Comparison of ENCODE assay signal across 11 cellular contexts in genomic region chr5:107557051-107557658, GRCh38.
DNase-seq lines count a peak whose midpoint lies in the region; ATAC-seq and TF ChIP-seq lines count a peak whose summit lies in the region.
"Had no signal": no experiment of that assay in that cellular context is flagged by ENCODE, and none has a peak within 500 bp of the region (broad histone marks: within the 10 kb centered on the region; RNA-seq: fewer than 3 reads in every experiment).

No MANE protein-coding gene starts in this region.

- H3K27me3 ChIP-seq in mammary epithelial cell (ENCODE audit: insufficient read depth, low read length): no peaks in the 10 kb centered on the region
- H3K27me3 ChIP-seq: BLaER1 treated with 17β-estradiol and CSF1 and Interleukin-3, amounts not matched to agents 10 nM and 100 nM had no signal

- peak overlapping the region; percentile 62 for H3K9ac ChIP-seq in mammary epithelial cell (ENCODE audit: insufficient read depth, low read length)
- H3K9ac ChIP-seq: BLaER1 treated with 17β-estradiol and CSF1 and Interleukin-3, amounts not matched to agents 10 nM and 100 nM had no signal

- WGBS in mammary epithelial cell (ENCODE audit: low coverage, missing lambda C conversion rate): 0% methylated on average over 10 of the region's 11 CpGs

- ATAC-seq in HG03469 (IDR thresholded peaks at IDR 0.05; ENCODE audit: unreplicated experiment) (no peak), GM19328 (IDR thresholded peaks at IDR 0.05; ENCODE audit: unreplicated experiment) (no peak), HG03280 (IDR thresholded peaks at IDR 0.05; ENCODE audit: unreplicated experiment) (no peak)

- in situ Hi-C loops in mammary epithelial cell (cut with MboI; ENCODE audit: low sequenced_read_pairs in 2 of 2): no loop called here

- peaks cover 2% of the 10 kb centered on the region for H3K36me3 ChIP-seq in mammary epithelial cell (ENCODE audit: insufficient read depth, low read length)
- H3K36me3 ChIP-seq: BLaER1 treated with 17β-estradiol and CSF1 and Interleukin-3, amounts not matched to agents 10 nM and 100 nM had no signal

- peak overlapping the region; percentile 63 for H3K4me2 ChIP-seq in mammary epithelial cell (ENCODE audit: insufficient read depth, low read depth, low read length)

- intact Hi-C loops in mammary epithelial cell (cut with micrococcal nuclease): loop anchor here (2.0 to 5.0 kb wide), 3 partner anchors 16 to 115 kb away; partner anchors contain the start of gene EFNA5

- H2AFZ ChIP-seq in mammary epithelial cell (ENCODE audit: low read depth, low read length): peak overlapping the region; percentile 25

- no peaks in the 10 kb centered on the region for H4K20me1 ChIP-seq in mammary epithelial cell (ENCODE audit: insufficient read depth, low read length)
- H4K20me1 ChIP-seq: BLaER1 treated with 17β-estradiol and CSF1 and Interleukin-3, amounts not matched to agents 10 nM and 100 nM had no signal

- H3K79me2 ChIP-seq in mammary epithelial cell (ENCODE audit: insufficient read depth, low read length): peaks cover 57% of the 10 kb centered on the region

- H3K4me3 ChIP-seq in AG10803 (ENCODE audit: low read length) (no peak overlapping the region), mammary epithelial cell (replicated peaks in 1 of 3; ENCODE audit: insufficient read depth in 1 of 3, low read depth in 2 of 3, low read length in 3 of 3) (no peak overlapping the region)
- H3K4me3 ChIP-seq: BLaER1 treated with 17β-estradiol and CSF1 and Interleukin-3, amounts not matched to agents 10 nM and 100 nM had no signal

- dilution Hi-C loops in mammary epithelial cell (cut with HindIII; ENCODE audit: low sequenced_read_pairs): no loop called here

- BruUV-seq in mammary epithelial cell (replicated peaks; lab: Mats Ljungman, UMichigan): no TSS peak

- DNase-seq in AG10803 (ENCODE audit: low read depth) (peak; percentile 40), M059J (ENCODE audit: low read depth) (peak; percentile 93), mammary epithelial cell (peak; percentile 85), left kidney (ENCODE audit: low read depth, low spot score) (peak; percentile 81)
- no peak for DNase-seq in activated CD4-positive, alpha-beta T cell treated with anti-CD3 and anti-CD28 coated beads, Interleukin-2, amount 50 U/mL, for 4 hours
- DNase-seq: activated effector memory CD4-positive, alpha-beta T cell treated with anti-CD3 and anti-CD28 coated beads, Interleukin-2, amount 50 U/mL, for 16 hours; T-helper 1 cell had no signal

- H3K9me3 ChIP-seq in mammary epithelial cell (replicated peaks; ENCODE audit: insufficient read depth, low read length): no peaks in the 10 kb centered on the region

- TF ChIP-seq CTCF in AG10803 (conservative IDR thresholded peaks at IDR 0.05; ENCODE audit: low read length) (no peak), mammary epithelial cell (conservative IDR thresholded peaks at IDR 0.05 in 1 of 2, IDR thresholded peaks at IDR 0.05 in 1 of 2; ENCODE audit: extremely low read depth in 1 of 2, insufficient read depth in 1 of 2, low read depth in 1 of 2, low read length in 2 of 2) (peak in 1 of 2 donors; percentile 3)

- peaks cover 51% of the 10 kb centered on the region for H3K4me1 ChIP-seq in mammary epithelial cell (ENCODE audit: insufficient read depth, low read length)

- peak overlapping the region; percentile 91 for H3K27ac ChIP-seq in mammary epithelial cell (ENCODE audit: insufficient read depth, low read depth, low read length)
- H3K27ac ChIP-seq: BLaER1 treated with 17β-estradiol and CSF1 and Interleukin-3, amounts not matched to agents 10 nM and 100 nM had no signal

- CTCF ChIA-PET in mammary epithelial cell (lab: Charles Lee; ENCODE audit: low non-redundant PET): interaction anchor here (0.7 kb wide), 1 partner anchor 101 kb away, joined by 3 read pairs; no protein-coding TSS in a partner anchor

Comparison
In these comparisons a context has a peak if more than half of its experiments do, and no peak if none do; other contexts are left out.
1. DNase-seq: peak in AG10803 (single experiment), M059J (single experiment), mammary epithelial cell (single experiment) and left kidney (single experiment); none in activated CD4-positive, alpha-beta T cell treated with anti-CD3 and anti-CD28 coated beads, Interleukin-2, amount 50 U/mL, for 4 hours (0 of 2).